ENCODE assay signal across 8 cellular contexts in genomic region chr6:26204332-26205160, GRCh38.
DNase-seq lines count a peak whose midpoint lies in the region; ATAC-seq and TF ChIP-seq lines count a peak whose summit lies in the region.

No MANE protein-coding gene starts in this region.

- intact Hi-C loops in Right ventricle myocardium inferior (cut with DNase I) (loop anchor here (1.0 to 5.0 kb wide), 3 partner anchors 12 to 82 kb away; a partner anchor contains a TSS), ovary (cut with DNase I) (no loop called here)

- peaks cover 4% of the 10 kb centered on the region for H3K27me3 Mint-ChIP-seq in activated naive CD8-positive, alpha-beta T cell treated with anti-CD3 and anti-CD28 coated beads for 36 hours
- peaks cover 7% of the 10 kb centered on the region for H3K27me3 Mint-ChIP-seq in type B pancreatic cell

- POLR2A ChIA-PET in HEK293T (lab: Yijun Ruan, JAX), result interaction anchor here (0.6 to 6.9 kb wide), 34 partner anchors 12 to 1689 kb away, joined by 3 to 64 read pairs (median 5); a partner anchor contains a TSS

- H3K9me3 ChIP-seq in ovary, result no peaks in the 10 kb centered on the region

- WGBS in ovary, 3 donors, result 0 to 1% (median 0%) methylated on average over 53 of the region's 53 CpGs

- peak overlapping the region in 1 of 2 donors; percentile 94 for H3K27ac ChIP-seq in ovary

- H3K27me3 ChIP-seq in ovary, result no peaks in the 10 kb centered on the region

- H3K4me1 Mint-ChIP-seq in activated naive CD8-positive, alpha-beta T cell treated with anti-CD3 and anti-CD28 coated beads for 36 hours, result peaks cover 30% of the 10 kb centered on the region
- peaks cover 2% of the 10 kb centered on the region for H3K4me1 Mint-ChIP-seq in type B pancreatic cell (ENCODE audit: unreplicated experiment)

- no peak overlapping the region for H3K27ac Mint-ChIP-seq in activated naive CD8-positive, alpha-beta T cell treated with anti-CD3 and anti-CD28 coated beads for 36 hours
- no peak overlapping the region for H3K27ac Mint-ChIP-seq in type B pancreatic cell

- TF ChIP-seq EP300 in ovary (IDR thresholded peaks at IDR 0.05), result peak; percentile 80

- peaks cover 7% of the 10 kb centered on the region for H3K36me3 Mint-ChIP-seq in activated naive CD8-positive, alpha-beta T cell treated with anti-CD3 and anti-CD28 coated beads for 36 hours
- H3K36me3 Mint-ChIP-seq in type B pancreatic cell, result peaks cover 4% of the 10 kb centered on the region

- H3K36me3 ChIP-seq in ovary, result no peaks in the 10 kb centered on the region

- in situ Hi-C loops in SK-MEL-5 (cut with HindIII; ENCODE audit: low pct_unique_long_range_greater_than_20kb, low sequenced_read_pairs), result no loop called here

- peak; percentile 91 for DNase-seq in GM03348 (ENCODE audit: low spot score)
- peak; percentile 86 for DNase-seq in HEK293T (ENCODE audit: extremely low spot score)
- peak; percentile 99 for DNase-seq in NB4 (ENCODE audit: low read depth)
- peak; percentile 100 for DNase-seq in SK-MEL-5 (ENCODE audit: low read depth, low spot score)
- peak; percentile 83 for DNase-seq in activated naive CD8-positive, alpha-beta T cell treated with anti-CD3 and anti-CD28 coated beads for 36 hours
- peak; percentile 91 for DNase-seq in Right ventricle myocardium inferior (ENCODE audit: missing footprints)
- peak; percentile 89 to 95 (median 93) for DNase-seq in ovary
- peak; percentile 90 for DNase-seq in type B pancreatic cell (ENCODE audit: extremely low spot score, unreplicated experiment)

- TF ChIP-seq POLR2A in NB4 (IDR thresholded peaks at IDR 0.05; ENCODE audit: extremely low read depth, insufficient read length), result peak; percentile 98
- peak; percentile 88 for TF ChIP-seq POLR2A in ovary (IDR thresholded peaks at IDR 0.05)

- CTCF ChIA-PET in HEK293T (lab: Yijun Ruan, JAX), result interaction anchor here (0.9 kb wide), 1 partner anchor 16 kb away, joined by 5 read pairs; a partner anchor contains a TSS

- peak; percentile 92 for ATAC-seq in Right ventricle myocardium inferior

- H3K4me3 ChIP-seq in NB4 (ENCODE audit: low read depth, low read length) (peak overlapping the region; percentile 79), ovary (peak overlapping the region; percentile 74)

- H3K9me3 Mint-ChIP-seq in activated naive CD8-positive, alpha-beta T cell treated with anti-CD3 and anti-CD28 coated beads for 36 hours, result peaks cover 1% of the 10 kb centered on the region
- no peaks in the 10 kb centered on the region for H3K9me3 Mint-ChIP-seq in type B pancreatic cell

- peaks cover 5% of the 10 kb centered on the region for H3K4me1 ChIP-seq in ovary (ENCODE audit: insufficient read depth)

- TF ChIP-seq CTCF in NB4 (IDR thresholded peaks at IDR 0.05; ENCODE audit: low read depth, low read length) (no peak), ovary (IDR thresholded peaks at IDR 0.05) (peak in 2 of 3 donors; percentile 43 to 62), type B pancreatic cell (conservative IDR thresholded peaks at IDR 0.05) (peak; percentile 38)

- H3K4me3 Mint-ChIP-seq in activated naive CD8-positive, alpha-beta T cell treated with anti-CD3 and anti-CD28 coated beads for 36 hours, result no peak overlapping the region
- H3K4me3 Mint-ChIP-seq in type B pancreatic cell, result no peak overlapping the region

TF ChIP-seq in HEK293T, 16 proteins besides CTCF, POLR2A, EP300 and RAD21:
- TF ChIP-seq ARNT (IDR thresholded peaks at IDR 0.05) (no peak), PKNOX1 (IDR thresholded peaks at IDR 0.05) (peak; percentile 56; the same call in 1 of the 2 replicates), TARDBP (IDR thresholded peaks at IDR 0.05) (no peak), FOXM1 (IDR thresholded peaks at IDR 0.05; ENCODE audit: borderline replicate concordance) (no peak), SP1 (IDR thresholded peaks at IDR 0.05) (no peak), HDGF (IDR thresholded peaks at IDR 0.05; ENCODE audit: borderline replicate concordance) (no peak), L3MBTL2 (conservative IDR thresholded peaks at IDR 0.05) (peak; percentile 48; the same call in 1 of the 2 replicates), SUZ12 (IDR thresholded peaks at IDR 0.05) (no peak), LEF1 (IDR thresholded peaks at IDR 0.05; ENCODE audit: borderline replicate concordance) (no peak), FOXK2 (IDR thresholded peaks at IDR 0.05) (no peak), BHLHE40 (IDR thresholded peaks at IDR 0.05; ENCODE audit: borderline replicate concordance) (no peak), FOXA1 (IDR thresholded peaks at IDR 0.05) (no peak), ZNF384 (IDR thresholded peaks at IDR 0.05) (no peak), CTBP1 (IDR thresholded peaks at IDR 0.05; ENCODE audit: borderline replicate concordance) (no peak), NFRKB (IDR thresholded peaks at IDR 0.05) (peak; percentile 58; the same call in 1 of the 2 replicates), ELF4 (IDR thresholded peaks at IDR 0.05) (peak; percentile 73; the same call in 1 of the 2 replicates)
